Comparison of ENCODE assay signal across 1 cellular context in the genomic region with DNA sequence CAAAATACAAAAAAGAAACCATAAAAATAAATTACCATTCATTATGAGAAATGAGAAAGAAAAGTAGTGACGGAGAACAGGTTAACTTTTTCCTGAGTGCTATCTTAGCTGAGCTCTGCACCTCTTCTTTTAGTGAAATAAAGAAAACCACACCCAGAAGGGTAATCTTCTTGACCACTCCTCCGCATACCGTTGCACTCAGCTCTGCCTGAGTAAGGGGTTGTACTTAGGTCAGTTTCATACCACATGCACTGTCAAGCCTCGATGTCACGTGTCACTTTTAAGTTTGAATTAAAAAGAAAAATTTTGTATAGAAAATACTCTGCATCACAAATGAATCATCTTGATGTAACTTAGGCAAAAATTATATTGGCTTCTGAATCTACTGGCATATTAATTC.
TF ChIP-seq lines count a peak whose summit lies in the region.

No MANE protein-coding gene starts in this region.

TF ChIP-seq in H1, 55 proteins besides CTCF, POLR2A, EP300 and RAD21 (continued from another document):
- TF ChIP-seq KDM1A (IDR thresholded peaks at IDR 0.05; ENCODE audit: borderline replicate concordance, low read length): no peak
- TF ChIP-seq KDM5A (IDR thresholded peaks at IDR 0.05; ENCODE audit: low read length): no peak
- no peak for TF ChIP-seq CHD1 (IDR thresholded peaks at IDR 0.05; ENCODE audit: low read depth, low read length)
- TF ChIP-seq, protein P1, sequence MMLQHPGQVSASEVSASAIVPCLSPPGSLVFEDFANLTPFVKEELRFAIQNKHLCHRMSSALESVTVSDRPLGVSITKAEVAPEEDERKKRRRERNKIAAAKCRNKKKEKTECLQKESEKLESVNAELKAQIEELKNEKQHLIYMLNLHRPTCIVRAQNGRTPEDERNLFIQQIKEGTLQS (IDR thresholded peaks at IDR 0.05; ENCODE audit: insufficient read depth, low read depth, low read length): no peak
- TF ChIP-seq POU5F1 (IDR thresholded peaks at IDR 0.05; ENCODE audit: low read depth, low read length): no peak
- no peak for TF ChIP-seq BACH1 (IDR thresholded peaks at IDR 0.05; ENCODE audit: low read length)
- no peak for TF ChIP-seq CHD2 (IDR thresholded peaks at IDR 0.05; ENCODE audit: low read length)
- TF ChIP-seq, protein P2, sequence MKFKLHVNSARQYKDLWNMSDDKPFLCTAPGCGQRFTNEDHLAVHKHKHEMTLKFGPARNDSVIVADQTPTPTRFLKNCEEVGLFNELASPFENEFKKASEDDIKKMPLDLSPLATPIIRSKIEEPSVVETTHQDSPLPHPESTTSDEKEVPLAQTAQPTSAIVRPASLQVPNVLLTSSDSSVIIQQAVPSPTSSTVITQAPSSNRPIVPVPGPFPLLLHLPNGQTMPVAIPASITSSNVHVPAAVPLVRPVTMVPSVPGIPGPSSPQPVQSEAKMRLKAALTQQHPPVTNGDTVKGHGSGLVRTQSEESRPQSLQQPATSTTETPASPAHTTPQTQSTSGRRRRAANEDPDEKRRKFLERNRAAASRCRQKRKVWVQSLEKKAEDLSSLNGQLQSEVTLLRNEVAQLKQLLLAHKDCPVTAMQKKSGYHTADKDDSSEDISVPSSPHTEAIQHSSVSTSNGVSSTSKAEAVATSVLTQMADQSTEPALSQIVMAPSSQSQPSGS (IDR thresholded peaks at IDR 0.05; ENCODE audit: low read length): no peak
